22 cellular contexts compared by ENCODE assay signal in the genomic region with DNA sequence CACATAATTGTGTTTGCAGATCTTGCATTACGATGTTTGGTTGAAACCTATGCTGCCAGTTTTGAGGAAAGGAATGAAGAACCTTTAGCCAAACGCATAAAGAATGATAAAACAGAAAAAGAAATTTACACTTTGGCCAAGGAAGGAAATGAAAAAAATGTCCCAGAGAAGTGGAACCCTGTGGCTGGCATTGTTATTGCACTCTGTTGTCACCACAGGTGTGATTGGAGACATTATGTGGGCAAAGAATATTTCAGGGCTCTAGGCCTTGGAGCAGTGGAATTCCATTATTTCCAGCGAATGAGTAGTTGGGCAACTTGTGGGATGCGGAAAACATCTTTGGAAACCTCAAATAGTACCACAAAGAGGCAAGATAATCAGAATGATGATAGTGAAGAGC. TPM values are rescaled to one million over a fixed set of nuclear protein-coding genes. Genes with fewer than 3 reads are reported as not detected.
DNase-seq lines count a peak whose midpoint lies in the region; ATAC-seq, FAIRE-seq and TF ChIP-seq lines count a peak whose summit lies in the region.
"Had no signal": no experiment of that assay in that cellular context is flagged by ENCODE, and none has a peak within 500 bp of the region (broad histone marks: within the 10 kb centered on the region; RNA-seq: fewer than 3 reads in every experiment).

No MANE protein-coding gene starts in this region.

- no peak for TF ChIP-seq POLR2A in GM12878 (IDR thresholded peaks at IDR 0.05; ENCODE audit: low read depth, low read length)
- no peak for TF ChIP-seq POLR2A in transverse colon (IDR thresholded peaks at IDR 0.05)

- H3K4me1 Mint-ChIP-seq in stimulated activated naive CD8-positive, alpha-beta T cell treated with anti-CD3 and anti-CD28 coated beads, Interleukin-15, amount 100 ng/mL, for 72 hours, result peaks cover 10% of the 10 kb centered on the region

- WGBS in GM12878 (ENCODE audit: insufficient coverage, insufficient replicate concordance, low lambda C conversion rate, missing lambda C conversion rate), result 94% methylated on average over 4 of the region's 4 CpGs
- 93 to 94% methylated on average over 4 of the region's 4 CpGs for WGBS in transverse colon (ENCODE audit: low coverage in 1 of 2), 2 donors

- TF ChIP-seq RAD21 in GM12878 (IDR thresholded peaks at IDR 0.05; ENCODE audit: insufficient read depth, low read depth, low read length), result no peak

- intact Hi-C loops in GM12878 (cut with micrococcal nuclease; ENCODE audit: unreplicated experiment) (no loop called here), transverse colon (cut with DNase I; ENCODE audit: low total_unique reads) (no loop called here)

- POLR2A ChIA-PET in GM12878 (lab: Charles Lee), result no interaction called here

- H3K27me3 Mint-ChIP-seq in stimulated activated naive CD8-positive, alpha-beta T cell treated with anti-CD3 and anti-CD28 coated beads, Interleukin-15, amount 100 ng/mL, for 72 hours, result no peaks in the 10 kb centered on the region
- H3K27me3 Mint-ChIP-seq: B cell; CD4-positive, alpha-beta memory T cell had no signal

- TF ChIP-seq CTCF in GM12878 (IDR thresholded peaks at IDR 0.05 in 2 of 3, conservative IDR thresholded peaks at IDR 0.05 in 1 of 3; ENCODE audit: control insufficient read depth in 2 of 3, extremely low read depth in 1 of 3, insufficient read depth in 1 of 3, low read depth in 3 of 3, low read length in 3 of 3), result no peak
- TF ChIP-seq CTCF in transverse colon (IDR thresholded peaks at IDR 0.05), result no peak

- H3K27me3 ChIP-seq in GM12878 (replicated peaks in 1 of 2; ENCODE audit: control insufficient read depth in 2 of 2, insufficient read depth in 2 of 2, low read length in 1 of 2), result no peaks in the 10 kb centered on the region
- no peaks in the 10 kb centered on the region for H3K27me3 ChIP-seq in transverse colon
- H3K27me3 ChIP-seq: SJCRH30 had no signal

- ATAC-seq in GM12878, result no peak
- no peak for ATAC-seq in stimulated activated naive CD8-positive, alpha-beta T cell treated with anti-CD3 and anti-CD28 coated beads, Interleukin-15, amount 100 ng/mL, for 72 hours
- no peak for ATAC-seq in GM19397 (IDR thresholded peaks at IDR 0.05; ENCODE audit: unreplicated experiment)

- peak; percentile 32 for DNase-seq in DMS53 (lab: John Stamatoyannopoulos, UW)
- no peak for DNase-seq in DMS53 treated with DMSO at 0.1 percent for 48 hours (lab: John Stamatoyannopoulos, UW; ENCODE audit: unreplicated experiment)
- DNase-seq in GM12878 (ENCODE audit: low read depth, low spot score), result no peak
- DNase-seq in iPS-NIHi11 (ENCODE audit: low spot score), result peak; percentile 8
- no peak for DNase-seq in LoVo (ENCODE audit: low spot score)
- no peak for DNase-seq in transverse colon
- DNase-seq in stimulated activated naive CD8-positive, alpha-beta T cell treated with anti-CD3 and anti-CD28 coated beads, Interleukin-15, amount 100 ng/mL, for 72 hours, result no peak
- DNase-seq: CD4-positive, alpha-beta memory T cell; DMS79 treated with DMSO at 0.1 percent for 48 hours; NCI-H1436; NCI-H2029; NCI-H2171 treated with DMSO at 0.1 percent for 48 hours; NCI-H510A; SJCRH30 had no signal

- H3K27ac ChIP-seq in GM12878 (ENCODE audit: control insufficient read depth, insufficient read depth) (no peak overlapping the region), transverse colon (no peak overlapping the region)
- H3K27ac ChIP-seq: 22Rv1, HL-60, RWPE1, SJCRH30 had no signal

- TSS peak; percentile 41 for BruUV-seq in GM12878 (replicated peaks; lab: Mats Ljungman, UMichigan)

- H3K79me2 ChIP-seq in GM12878 (ENCODE audit: control insufficient read depth, insufficient read depth, low read length), result no peaks in the 10 kb centered on the region

- SMC1A ChIA-PET in GM12878 (lab: Charles Lee; ENCODE audit: uncharacterized antibody, unreplicated experiment), result interaction anchor here (1.1 kb wide), 1 partner anchor 209 kb away, joined by 3 read pairs; no protein-coding TSS in a partner anchor

- in situ Hi-C loops in GM12878 (cut with MboI), result no loop called here
- in situ Hi-C loops in transverse colon (cut with MboI; ENCODE audit: low pct_ligation_motif_present in 1 of 4, low pct_unique_long_range_greater_than_20kb in 1 of 4, low sequenced_read_pairs in 3 of 4), result loop anchor here in 1 of 4 donors (25.0 kb wide), 1 partner anchor 314 kb away; no protein-coding TSS in a partner anchor

- no peaks in the 10 kb centered on the region for H4K20me1 ChIP-seq in GM12878 (ENCODE audit: control insufficient read depth, insufficient read depth)

- H3K27ac Mint-ChIP-seq in stimulated activated naive CD8-positive, alpha-beta T cell treated with anti-CD3 and anti-CD28 coated beads, Interleukin-15, amount 100 ng/mL, for 72 hours, result peak overlapping the region in 1 of 2 donors; percentile 9
- H3K27ac Mint-ChIP-seq: B cell had no signal

- no peak overlapping the region for H3K4me2 ChIP-seq in GM12878 (ENCODE audit: control insufficient read depth, insufficient read depth)

- no peak overlapping the region for H3K4me3 Mint-ChIP-seq in stimulated activated naive CD8-positive, alpha-beta T cell treated with anti-CD3 and anti-CD28 coated beads, Interleukin-15, amount 100 ng/mL, for 72 hours
- H3K4me3 Mint-ChIP-seq: B cell; CD4-positive, alpha-beta memory T cell had no signal

- H3K9me3 Mint-ChIP-seq in stimulated activated naive CD8-positive, alpha-beta T cell treated with anti-CD3 and anti-CD28 coated beads, Interleukin-15, amount 100 ng/mL, for 72 hours, result no peaks in the 10 kb centered on the region

- no peak for FAIRE-seq in GM12878 (lab: Jason Lieb, UNC)
- FAIRE-seq: GM12892, H54, HTR-8/SVneo had no signal

- H3K36me3 ChIP-seq in GM12878 (ENCODE audit: control insufficient read depth in 2 of 2, insufficient read depth in 2 of 2, low read length in 1 of 2) (peaks cover 2 to 13% of the 10 kb centered on the region in 2 experiments), transverse colon (peaks cover 0 to 52% (median 24%) of the 10 kb centered on the region in 4 donors)

- H3K4me1 ChIP-seq in GM12878 (ENCODE audit: control insufficient read depth, insufficient read depth, low read length) (peaks cover 8% of the 10 kb centered on the region), transverse colon (no peaks in the 10 kb centered on the region)
- H3K4me1 ChIP-seq: SJCRH30 had no signal

- H3K9me3 ChIP-seq in GM12878 (replicated peaks; ENCODE audit: control insufficient read depth, insufficient read depth, low read length) (no peaks in the 10 kb centered on the region), transverse colon (no peaks in the 10 kb centered on the region)
- H3K9me3 ChIP-seq: SJCRH30 had no signal

- CTCF ChIA-PET in GM12878 (lab: Yijun Ruan, JAX), result interaction anchor here (0.6 kb wide), 2 partner anchors 118 to 123 kb away, joined by 3 read pairs; a partner anchor contains a TSS

- no peak overlapping the region for H3K4me3 ChIP-seq in GM12878
- no peak overlapping the region for H3K4me3 ChIP-seq in transverse colon
- H3K4me3 ChIP-seq: SJCRH30 had no signal

- no peak for TF ChIP-seq EP300 in GM12878 (IDR thresholded peaks at IDR 0.05; ENCODE audit: borderline replicate concordance in 1 of 2, control insufficient read depth in 1 of 2, low read depth in 2 of 2, low read length in 2 of 2)
- no peak for TF ChIP-seq EP300 in transverse colon (IDR thresholded peaks at IDR 0.05; ENCODE audit: low read depth)

- H3K9ac ChIP-seq in GM12878 (ENCODE audit: control insufficient read depth, insufficient read depth, low read length), result no peak overlapping the region

- RAD21 ChIA-PET in GM12878 (lab: Charles Lee; ENCODE audit: unreplicated experiment), result no interaction called here

- H2AFZ ChIP-seq in GM12878 (ENCODE audit: control insufficient read depth, low read depth, low read length), result no peak overlapping the region

RNA-seq across cellular contexts. Expression of a gene that starts 14.9 kb away (rescaled TPM):
- 79.1 and 97.4 TPM in 2 replicates for total RNA-seq in GM12878 (2013; cell fraction: nucleolus; rRNA removed)
- 13.7 and 20.8 TPM in 2 replicates for total RNA-seq in GM12878 (2014; rRNA removed)
- 21.1 and 21.6 TPM in 2 replicates for total RNA-seq in GM12878 (2014; rRNA removed; fragmentation: Illumina TruSeq; extraction: Trizol)
- 13.9 and 16.9 TPM in 2 replicates for total RNA-seq in GM12878 (2021)
- polyA plus RNA-seq in GM12878 (2011; ENCODE audit: low read depth), result 3.1 TPM
- 25.1 and 43.8 TPM in 2 replicates for polyA plus RNA-seq in GM12878 (2011; rRNA removed)
- 4.9 and 6.2 TPM in 2 replicates for polyA plus RNA-seq in GM12878 (2011; cell fraction: cytosol; rRNA removed)
- polyA plus RNA-seq in GM12878 (2011; cell fraction: nucleus; rRNA removed), result 40.5 and 42.3 TPM in 2 replicates
- polyA plus RNA-seq in GM12878 (2012), result 7.2 and 10.6 TPM in 2 replicates
- 26.6 and 36.5 TPM in 2 replicates for polyA plus RNA-seq in GM12878 (2014; fragmentation: Illumina TruSeq; extraction: Trizol)
- 10 to 100 TPM; 17.1 to 22.3 TPM for polyA plus RNA-seq in GM12878 (2014; fragmentation: Nextera tagmentation; extraction: Ambion mirVana)
- polyA plus RNA-seq in GM12878 (2014; rRNA removed), result 15.0 and 24.4 TPM in 2 replicates
- polyA plus RNA-seq in GM12878 (2016; fragmentation: Nextera tagmentation; extraction: Ambion mirVana), result 10 to 100 TPM; 18.9 to 23.3 TPM
- polyA minus RNA-seq in GM12878 (2011; rRNA and poly(A)+ RNA removed), result 5.1 and 9.0 TPM in 2 replicates
- 6.1 and 6.4 TPM in 2 replicates for polyA minus RNA-seq in GM12878 (2011; cell fraction: cytosol; rRNA and poly(A)+ RNA removed)
- 10.6 and 14.3 TPM in 2 replicates for polyA minus RNA-seq in GM12878 (2011; cell fraction: nucleus; rRNA and poly(A)+ RNA removed)
- total RNA-seq in transverse colon, result 10 to 100 TPM in 3 of 4 donors, 1 to 10 TPM in 1; 3.7 to 25.4 (median 16.7) TPM

RNA-seq across cellular contexts. Expression of a gene that starts 15.1 kb away (rescaled TPM):
- total RNA-seq in GM12878 (2013; cell fraction: nucleolus; rRNA removed), result 20.8 and 22.8 TPM in 2 replicates
- total RNA-seq in GM12878 (2014; rRNA removed), result 8.8 and 12.6 TPM in 2 replicates
- total RNA-seq in GM12878 (2014; rRNA removed; fragmentation: Illumina TruSeq; extraction: Trizol), result 17.9 and 18.5 TPM in 2 replicates
- 9.7 and 11.1 TPM in 2 replicates for total RNA-seq in GM12878 (2021)
- 3.1 TPM for polyA plus RNA-seq in GM12878 (2011; ENCODE audit: low read depth)
- polyA plus RNA-seq in GM12878 (2011; rRNA removed), result 7.0 and 11.1 TPM in 2 replicates
- 1.5 and 1.9 TPM in 2 replicates for polyA plus RNA-seq in GM12878 (2011; cell fraction: cytosol; rRNA removed)
- 6.6 and 7.8 TPM in 2 replicates for polyA plus RNA-seq in GM12878 (2011; cell fraction: nucleus; rRNA removed)
- 5.5 and 6.8 TPM in 2 replicates for polyA plus RNA-seq in GM12878 (2012)
- 17.1 and 21.0 TPM in 2 replicates for polyA plus RNA-seq in GM12878 (2014; fragmentation: Illumina TruSeq; extraction: Trizol)
- 10 to 100 TPM in 1 of 2 experiments, 1 to 10 TPM in 1; 8.2 to 10.7 TPM for polyA plus RNA-seq in GM12878 (2014; fragmentation: Nextera tagmentation; extraction: Ambion mirVana)
- 6.6 and 6.7 TPM in 2 replicates for polyA plus RNA-seq in GM12878 (2014; rRNA removed)
- 10 to 100 TPM; 11.2 to 11.9 TPM for polyA plus RNA-seq in GM12878 (2016; fragmentation: Nextera tagmentation; extraction: Ambion mirVana)
- polyA minus RNA-seq in GM12878 (2011; rRNA and poly(A)+ RNA removed), result 2.4 and 3.1 TPM in 2 replicates
- 1.7 and 2.7 TPM in 2 replicates for polyA minus RNA-seq in GM12878 (2011; cell fraction: cytosol; rRNA and poly(A)+ RNA removed)
- polyA minus RNA-seq in GM12878 (2011; cell fraction: nucleus; rRNA and poly(A)+ RNA removed), result 2.9 and 3.9 TPM in 2 replicates
- total RNA-seq in transverse colon, result 1 to 10 TPM; 1.2 to 2.4 (median 2.0) TPM

RNA-seq across cellular contexts. Expression of a gene that starts 30.2 kb away (rescaled TPM):
- 0.84 and 0.91 TPM in 2 replicates for total RNA-seq in GM12878 (2013; cell fraction: nucleolus; rRNA removed)
- total RNA-seq in GM12878 (2014; rRNA removed) (0.33 and 0.51 TPM in 2 replicates), GM12878 (2014; rRNA removed; fragmentation: Illumina TruSeq; extraction: Trizol) (0.76 and 0.88 TPM in 2 replicates), GM12878 (2021) (0.13 and 0.23 TPM in 2 replicates), transverse colon (1 to 10 TPM in 1 of 4 donors, under 1 TPM in 2, not detected in 1; 0.48 to 2.6 (median 0.82) TPM)
- polyA plus RNA-seq in GM12878 (2011; ENCODE audit: low read depth), result 0.87 TPM
- polyA plus RNA-seq in GM12878 (2011; rRNA removed) (0.95 and 1.9 TPM in 2 replicates), GM12878 (2014; fragmentation: Illumina TruSeq; extraction: Trizol) (1.0 and 1.3 TPM in 2 replicates), GM12878 (2014; fragmentation: Nextera tagmentation; extraction: Ambion mirVana) (under 1 TPM; 0.35 to 0.62 TPM), GM12878 (2014; rRNA removed) (1.1 TPM in 2 replicates), GM12878 (2016; fragmentation: Nextera tagmentation; extraction: Ambion mirVana) (under 1 TPM; 0.39 to 0.50 TPM)
- 0.27 and 0.48 TPM in 2 replicates for polyA plus RNA-seq in GM12878 (2011; cell fraction: cytosol; rRNA removed)
- 1.9 and 2.6 TPM in 2 replicates for polyA plus RNA-seq in GM12878 (2011; cell fraction: nucleus; rRNA removed)
- polyA plus RNA-seq in GM12878 (2012), result 0.56 and 0.69 TPM in 2 replicates
- polyA minus RNA-seq in GM12878 (2011; rRNA and poly(A)+ RNA removed), result 0.21 and 0.29 TPM in 2 replicates
- not detected in 2 replicates for polyA minus RNA-seq in GM12878 (2011; cell fraction: cytosol; rRNA and poly(A)+ RNA removed)
- 0.36 TPM in 1 of 2 replicates, not detected in the other for polyA minus RNA-seq in GM12878 (2011; cell fraction: nucleus; rRNA and poly(A)+ RNA removed)

Comparison
In these comparisons a context has a peak if more than half of its experiments do, and no peak if none do; other contexts are left out.
1. DNase-seq: peak in DMS53 (single experiment) and iPS-NIHi11 (single experiment); none in DMS53 treated with DMSO at 0.1 percent for 48 hours (single experiment), GM12878 (single experiment), LoVo (single experiment), transverse colon (single experiment) and stimulated activated naive CD8-positive, alpha-beta T cell treated with anti-CD3 and anti-CD28 coated beads, Interleukin-15, amount 100 ng/mL, for 72 hours (0 of 2).